Comparison of ENCODE assay signal across 9 cellular contexts in genomic region chr20:50980851-50981713, GRCh38. TPM values are rescaled to one million over a fixed set of nuclear protein-coding genes. Genes with fewer than 3 reads are reported as not detected.
DNase-seq lines count a peak whose midpoint lies in the region; ATAC-seq and TF ChIP-seq lines count a peak whose summit lies in the region.
"Had no signal": no experiment of that assay in that cellular context is flagged by ENCODE, and none has a peak within 500 bp of the region (broad histone marks: within the 10 kb centered on the region; RNA-seq: fewer than 3 reads in every experiment).

No MANE protein-coding gene starts in this region.

- CTCF ChIA-PET in BJ (lab: Yijun Ruan, JAX) = interaction anchor here (0.7 to 14.6 kb wide), 28 partner anchors 8 to 1102 kb away, joined by 3 to 340 read pairs (median 5); partner anchors contain the start of genes BCAS4, DPM1 and MOCS3
- CTCF ChIA-PET in activated CD8-positive, alpha-beta T cell treated with anti-CD3 and anti-CD28 coated beads, Interleukin-2, amount 10 ng/mL, durations not matched to agents 7 days and 5 days (lab: Charles Lee) = interaction anchor here (0.6 to 3.3 kb wide), 30 partner anchors 10 to 1170 kb away, joined by 3 to 40 read pairs (median 4); partner anchors contain the start of genes BCAS4, DPM1 and MOCS3

- no peak overlapping the region for H3K27ac Mint-ChIP-seq in activated CD8-positive, alpha-beta T cell treated with anti-CD3 and anti-CD28 coated beads, Interleukin-2, amount 10 ng/mL, durations not matched to agents 7 days and 5 days
- no peak overlapping the region for H3K27ac Mint-ChIP-seq in endodermal cell
- H3K27ac Mint-ChIP-seq in naive thymus-derived CD8-positive, alpha-beta T cell = peak overlapping the region in 1 of 10 donors; percentile 84

- peaks cover 13% of the 10 kb centered on the region for H3K27me3 Mint-ChIP-seq in activated CD8-positive, alpha-beta T cell treated with anti-CD3 and anti-CD28 coated beads, Interleukin-2, amount 10 ng/mL, durations not matched to agents 7 days and 5 days (ENCODE audit: low read depth)
- H3K27me3 Mint-ChIP-seq in endodermal cell (ENCODE audit: insufficient read depth) = peaks cover 11% of the 10 kb centered on the region
- H3K27me3 Mint-ChIP-seq in naive thymus-derived CD8-positive, alpha-beta T cell = peaks cover 12 to 49% (median 30%) of the 10 kb centered on the region in 5 donors

- peaks cover 4% of the 10 kb centered on the region for H3K4me1 Mint-ChIP-seq in activated CD8-positive, alpha-beta T cell treated with anti-CD3 and anti-CD28 coated beads, Interleukin-2, amount 10 ng/mL, durations not matched to agents 7 days and 5 days (ENCODE audit: low read depth)
- H3K4me1 Mint-ChIP-seq in endodermal cell = peaks cover 2% of the 10 kb centered on the region
- H3K4me1 Mint-ChIP-seq in naive thymus-derived CD8-positive, alpha-beta T cell = peaks cover 2 to 9% (median 7%) of the 10 kb centered on the region in 4 donors

- no peak overlapping the region for H3K4me3 Mint-ChIP-seq in activated CD8-positive, alpha-beta T cell treated with anti-CD3 and anti-CD28 coated beads, Interleukin-2, amount 10 ng/mL, durations not matched to agents 7 days and 5 days
- no peak overlapping the region for H3K4me3 Mint-ChIP-seq in endodermal cell
- peak overlapping the region in 3 of 10 donors; percentile 18 to 67 (median 32) for H3K4me3 Mint-ChIP-seq in naive thymus-derived CD8-positive, alpha-beta T cell

- no peaks in the 10 kb centered on the region for H3K27me3 ChIP-seq in BJ (ENCODE audit: control insufficient read depth, insufficient read depth, low read length)
- H3K27me3 ChIP-seq in endodermal cell (ENCODE audit: control insufficient read depth, insufficient read depth, low read length, poor library complexity, severe bottlenecking) = no peaks in the 10 kb centered on the region
- H3K27me3 ChIP-seq in suprapubic skin = peaks cover 14% of the 10 kb centered on the region

- H3K9me3 ChIP-seq in endodermal cell (ENCODE audit: control insufficient read depth, low read length) (no peaks in the 10 kb centered on the region), suprapubic skin (no peaks in the 10 kb centered on the region)

- H3K4me1 ChIP-seq in endodermal cell (ENCODE audit: control insufficient read depth, insufficient read depth, low read length) (no peaks in the 10 kb centered on the region), suprapubic skin (peaks cover 19% of the 10 kb centered on the region)

- no peak overlapping the region for H3K9ac ChIP-seq in endodermal cell (ENCODE audit: extremely low read depth, low read length, poor library complexity, severe bottlenecking)

- TF ChIP-seq EP300 in suprapubic skin (IDR thresholded peaks at IDR 0.05) = no peak

- H3K36me3 Mint-ChIP-seq in activated CD8-positive, alpha-beta T cell treated with anti-CD3 and anti-CD28 coated beads, Interleukin-2, amount 10 ng/mL, durations not matched to agents 7 days and 5 days (ENCODE audit: low read depth) = no peaks in the 10 kb centered on the region
- H3K36me3 Mint-ChIP-seq in endodermal cell (ENCODE audit: low read depth) = no peaks in the 10 kb centered on the region
- no peaks in the 10 kb centered on the region for H3K36me3 Mint-ChIP-seq in naive thymus-derived CD8-positive, alpha-beta T cell
- H3K36me3 Mint-ChIP-seq: IgD-negative memory B cell had no signal

- ATAC-seq in activated CD8-positive, alpha-beta T cell treated with anti-CD3 and anti-CD28 coated beads, Interleukin-2, amount 10 ng/mL, durations not matched to agents 7 days and 5 days = peak; percentile 71
- peak; percentile 62 to 75 for ATAC-seq in naive thymus-derived CD8-positive, alpha-beta T cell

- no peak for TF ChIP-seq POLR2A in suprapubic skin (IDR thresholded peaks at IDR 0.05)

- DNase-seq in BJ (ENCODE audit: low read depth) = no peak
- DNase-seq in H4 (ENCODE audit: low spot score) = peak; percentile 53
- DNase-seq in NCI-H774 (lab: John Stamatoyannopoulos, UW) = peak; percentile 28
- peak; percentile 80 for DNase-seq in activated CD8-positive, alpha-beta T cell treated with anti-CD3 and anti-CD28 coated beads, Interleukin-2, amount 10 ng/mL, durations not matched to agents 7 days and 5 days
- DNase-seq in endodermal cell = peak; percentile 90
- DNase-seq in naive thymus-derived CD8-positive, alpha-beta T cell = peak; percentile 39 to 81 (median 59)
- DNase-seq in suprapubic skin (ENCODE audit: low spot score in 2 of 2) = no peak
- no peak for DNase-seq in 8988T

- no peaks in the 10 kb centered on the region for H3K9me3 Mint-ChIP-seq in activated CD8-positive, alpha-beta T cell treated with anti-CD3 and anti-CD28 coated beads, Interleukin-2, amount 10 ng/mL, durations not matched to agents 7 days and 5 days (ENCODE audit: insufficient read depth)
- peaks cover 2% of the 10 kb centered on the region for H3K9me3 Mint-ChIP-seq in endodermal cell
- no peaks in the 10 kb centered on the region for H3K9me3 Mint-ChIP-seq in naive thymus-derived CD8-positive, alpha-beta T cell
- H3K9me3 Mint-ChIP-seq: IgD-negative memory B cell had no signal

- H3K4me3 ChIP-seq in BJ (ENCODE audit: low read depth, low read length) = no peak overlapping the region
- H3K4me3 ChIP-seq in endodermal cell (ENCODE audit: low read length) = no peak overlapping the region
- no peak overlapping the region for H3K4me3 ChIP-seq in suprapubic skin

- 71 to 75% methylated on average over 15 to 26 of the region's 26 CpGs for WGBS in endodermal cell (ENCODE audit: insufficient coverage in 1 of 2, insufficient read length in 1 of 2), 2 experiments
- WGBS in suprapubic skin = 57% methylated on average over 23 of the region's 26 CpGs

- POLR2A ChIA-PET in BJ (lab: Charles Lee) = no interaction called here
- POLR2A ChIA-PET in activated CD8-positive, alpha-beta T cell treated with anti-CD3 and anti-CD28 coated beads, Interleukin-2, amount 10 ng/mL, durations not matched to agents 7 days and 5 days (lab: Charles Lee) = no interaction called here
- POLR2A ChIA-PET in naive thymus-derived CD8-positive, alpha-beta T cell (lab: Charles Lee) = interaction anchor here (0.6 kb wide), 1 partner anchor 186 kb away, joined by 3 read pairs; the partner anchor contains the start of gene BCAS4

- H3K36me3 ChIP-seq in BJ (ENCODE audit: control insufficient read depth, insufficient read depth, low read length) = no peaks in the 10 kb centered on the region
- no peaks in the 10 kb centered on the region for H3K36me3 ChIP-seq in endodermal cell (ENCODE audit: control insufficient read depth, insufficient read depth, low read length)
- H3K36me3 ChIP-seq in suprapubic skin = no peaks in the 10 kb centered on the region

- H3K27ac ChIP-seq in endodermal cell (ENCODE audit: low read depth, low read length) = no peak overlapping the region
- H3K27ac ChIP-seq in suprapubic skin = peak overlapping the region; percentile 35

- TF ChIP-seq CTCF in BJ (IDR thresholded peaks at IDR 0.05; ENCODE audit: insufficient read depth, low read depth, low read length) = peak; percentile 79
- TF ChIP-seq CTCF in endodermal cell (conservative IDR thresholded peaks at IDR 0.05) = peak; percentile 96
- TF ChIP-seq CTCF in suprapubic skin (IDR thresholded peaks at IDR 0.05) = peak; percentile 28 to 71

RNA-seq across cellular contexts. Expression of gene MOCS3, which starts 22.5 kb away (rescaled TPM):
- 3.4 and 3.8 TPM in 2 replicates for polyA plus RNA-seq in BJ (2011; rRNA removed)
- 4.8 and 6.4 TPM in 2 replicates for polyA minus RNA-seq in BJ (2011; rRNA and poly(A)+ RNA removed)
- 5.8 and 6.4 TPM in 2 replicates for total RNA-seq in H4 (2014; rRNA removed; shearing (Covaris generic))
- total RNA-seq in activated CD8-positive, alpha-beta T cell treated with anti-CD3 and anti-CD28 coated beads, Interleukin-2, amount 10 ng/mL, durations not matched to agents 7 days and 5 days = 1 to 10 TPM; 4.8 to 5.7 TPM
- total RNA-seq in endodermal cell (1 to 10 TPM; 4.7 to 5.5 TPM), suprapubic skin (1 to 10 TPM; 4.5 to 7.4 (median 6.5) TPM)
- polyA plus RNA-seq in endodermal cell (2013, experiment 1 of 2) = 4.9 TPM
- 4.5 TPM for polyA plus RNA-seq in endodermal cell (2013, experiment 2 of 2)
- 1 to 10 TPM; 8.4 to 8.8 TPM for total RNA-seq in naive thymus-derived CD8-positive, alpha-beta T cell
- 1 to 10 TPM; 3.5 to 4.8 (median 4.6) TPM for polyA plus RNA-seq in naive thymus-derived CD8-positive, alpha-beta T cell

RNA-seq across cellular contexts. Expression of gene DPM1, which starts 22.8 kb away (rescaled TPM):
- 35.4 and 46.0 TPM in 2 replicates for polyA plus RNA-seq in BJ (2011; rRNA removed)
- polyA minus RNA-seq in BJ (2011; rRNA and poly(A)+ RNA removed) = 9.6 and 12.5 TPM in 2 replicates
- 115 and 141 TPM in 2 replicates for total RNA-seq in H4 (2014; rRNA removed; shearing (Covaris generic))
- total RNA-seq in activated CD8-positive, alpha-beta T cell treated with anti-CD3 and anti-CD28 coated beads, Interleukin-2, amount 10 ng/mL, durations not matched to agents 7 days and 5 days = 10 to 100 TPM; 50.6 to 53.0 TPM
- total RNA-seq in endodermal cell = 10 to 100 TPM; 54.9 to 58.8 TPM
- 68.9 TPM for polyA plus RNA-seq in endodermal cell (2013, experiment 1 of 2)
- polyA plus RNA-seq in endodermal cell (2013, experiment 2 of 2) = 69.4 TPM
- total RNA-seq in naive thymus-derived CD8-positive, alpha-beta T cell = 10 to 100 TPM; 45.4 to 46.6 TPM
- polyA plus RNA-seq in naive thymus-derived CD8-positive, alpha-beta T cell = 10 to 100 TPM; 65.0 to 79.8 (median 75.3) TPM
- total RNA-seq in suprapubic skin = 10 to 100 TPM; 30.5 to 54.3 (median 41.5) TPM

RNA-seq across cellular contexts. Expression of gene KCNG1, which starts 41.8 kb away (rescaled TPM):
- polyA plus RNA-seq in BJ (2011; rRNA removed) = 13.2 and 18.2 TPM in 2 replicates
- 9.1 and 13.4 TPM in 2 replicates for polyA minus RNA-seq in BJ (2011; rRNA and poly(A)+ RNA removed)
- 11.3 and 24.5 TPM in 2 replicates for total RNA-seq in H4 (2014; rRNA removed; shearing (Covaris generic))
- not detected for total RNA-seq in activated CD8-positive, alpha-beta T cell treated with anti-CD3 and anti-CD28 coated beads, Interleukin-2, amount 10 ng/mL, durations not matched to agents 7 days and 5 days
- total RNA-seq in endodermal cell = 100 to 1,000 TPM; 106 to 126 TPM
- 35.5 TPM for polyA plus RNA-seq in endodermal cell (2013, experiment 1 of 2)
- 35.6 TPM for polyA plus RNA-seq in endodermal cell (2013, experiment 2 of 2)
- 1 to 10 TPM; 1.8 to 2.3 TPM for total RNA-seq in naive thymus-derived CD8-positive, alpha-beta T cell
- polyA plus RNA-seq in naive thymus-derived CD8-positive, alpha-beta T cell = not detected
- total RNA-seq in suprapubic skin = 1 to 10 TPM in 2 of 4 donors, under 1 TPM in 2; 0.26 to 1.2 (median 1.0) TPM

RNA-seq across cellular contexts. Expression of gene ADNP, which starts 49.8 kb away (rescaled TPM):
- 10.6 and 17.5 TPM in 2 replicates for polyA plus RNA-seq in BJ (2011; rRNA removed)
- 28.8 and 39.4 TPM in 2 replicates for polyA minus RNA-seq in BJ (2011; rRNA and poly(A)+ RNA removed)
- 18.1 and 18.8 TPM in 2 replicates for total RNA-seq in H4 (2014; rRNA removed; shearing (Covaris generic))
- 10 to 100 TPM; 62.5 to 67.6 TPM for total RNA-seq in activated CD8-positive, alpha-beta T cell treated with anti-CD3 and anti-CD28 coated beads, Interleukin-2, amount 10 ng/mL, durations not matched to agents 7 days and 5 days
- total RNA-seq in endodermal cell = 100 to 1,000 TPM; 136 to 152 TPM
- polyA plus RNA-seq in endodermal cell (2013, experiment 1 of 2) = 110 TPM
- 102 TPM for polyA plus RNA-seq in endodermal cell (2013, experiment 2 of 2)
- 10 to 100 TPM; 73.4 to 73.8 TPM for total RNA-seq in naive thymus-derived CD8-positive, alpha-beta T cell
- 10 to 100 TPM in 1 of 3 donors, 1 to 10 TPM in 2; 6.3 to 10.9 (median 8.2) TPM for polyA plus RNA-seq in naive thymus-derived CD8-positive, alpha-beta T cell
- 10 to 100 TPM; 58.9 to 77.1 (median 72.6) TPM for total RNA-seq in suprapubic skin

Comparison
In these comparisons a context has a peak if more than half of its experiments do, and no peak if none do; other contexts are left out.
1. DNase-seq: peak in H4 (single experiment), NCI-H774 (single experiment), activated CD8-positive, alpha-beta T cell treated with anti-CD3 and anti-CD28 coated beads, Interleukin-2, amount 10 ng/mL, durations not matched to agents 7 days and 5 days (single experiment), endodermal cell (single experiment) and naive thymus-derived CD8-positive, alpha-beta T cell (10 of 10); none in BJ (single experiment), suprapubic skin (0 of 2) and 8988T (single experiment).
2. Peak in every context shown above with its lines, with median percentiles within 50 percentile points of each other: CTCF ChIP-seq.